ENCODE assay signal across 27 cellular contexts in the genomic region with DNA sequence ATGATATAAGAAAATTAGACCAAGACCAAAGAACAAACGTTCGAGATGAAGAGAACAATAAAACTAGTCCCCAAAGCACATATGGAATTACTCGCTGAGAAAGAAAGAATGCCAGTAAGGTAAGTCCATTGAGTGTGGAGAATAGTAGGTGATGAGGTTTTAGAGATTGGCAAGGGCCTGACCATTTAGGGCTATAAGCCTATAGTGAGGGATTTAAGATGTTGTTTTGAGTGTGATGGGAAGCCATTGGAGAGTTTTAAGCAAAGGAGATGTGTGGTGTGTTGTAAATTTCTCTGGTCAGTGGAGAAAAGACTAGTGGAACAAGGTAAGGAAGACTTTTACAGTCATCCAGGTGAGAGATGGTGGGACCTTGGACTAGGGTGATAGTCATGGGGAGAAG.
"Had no signal": no experiment of that assay in that cellular context is flagged by ENCODE, and none has a peak within 500 bp of the region (broad histone marks: within the 10 kb centered on the region; RNA-seq: fewer than 3 reads in every experiment).

No MANE protein-coding gene starts in this region.

- H3K4me3 ChIP-seq: esophagus squamous epithelium, lung, mucosa of descending colon, neural progenitor cell, smooth muscle cell, suprapubic skin, transverse colon, upper lobe of right lung, uterus had no signal

- H3K27ac ChIP-seq: esophagus squamous epithelium, neural progenitor cell, parathyroid adenoma, suprapubic skin, transverse colon, upper lobe of right lung, uterus had no signal

- H3K9me3 ChIP-seq: esophagus squamous epithelium, mucosa of descending colon, suprapubic skin, transverse colon, upper lobe of right lung, uterus had no signal

- H3K4me2 ChIP-seq: neural progenitor cell, smooth muscle cell had no signal

- H3K4me1 ChIP-seq: esophagus squamous epithelium, neural progenitor cell, suprapubic skin, upper lobe of right lung, uterus had no signal

- H3K27me3 ChIP-seq: esophagus squamous epithelium, neural progenitor cell, suprapubic skin, transverse colon, upper lobe of right lung, uterus had no signal

- ATAC-seq: effector memory CD8-positive, alpha-beta T cell; left lobe of liver; mucosa of descending colon; naive thymus-derived CD4-positive, alpha-beta T cell; sciatic nerve; stimulated activated naive CD8-positive, alpha-beta T cell treated with anti-CD3 and anti-CD28 coated beads, Interleukin-15, amount 100 ng/mL, for 72 hours; upper lobe of right lung had no signal

- DNase-seq: cortex of kidney; effector memory CD8-positive, alpha-beta T cell; erythroblast; esophagus squamous epithelium; hypothalamus; immature natural killer cell; islet precursor cell; mucosa of descending colon; naive thymus-derived CD4-positive, alpha-beta T cell; stimulated activated CD4-positive, alpha-beta T cell treated with anti-CD3 and anti-CD28 coated beads, Interleukin-12 subunit alpha, Interleukin-12 subunit beta, amount 100 ng/mL, for 4 hours; stimulated activated CD4-positive, alpha-beta T cell treated with anti-CD3 and anti-CD28 coated beads, Interleukin-1b, Interleukin-23, amount 100 ng/mL, for 48 hours; stimulated activated CD4-positive, alpha-beta T cell treated with anti-CD3 and anti-CD28 coated beads, Interleukin-4, amount 100 ng/mL, for 1 hour; stimulated activated CD8-positive, alpha-beta memory T cell treated with anti-CD3 and anti-CD28 coated beads, Interleukin-4, amount 100 ng/mL, for 48 hours; stimulated activated naive CD4-positive, alpha-beta T cell; stimulated activated naive CD8-positive, alpha-beta T cell treated with anti-CD3 and anti-CD28 coated beads, Interleukin-15, amount 100 ng/mL, for 72 hours; transverse colon; upper lobe of right lung; uterus had no signal

- H3K36me3 ChIP-seq: neural progenitor cell, uterus had no signal

- H3K9ac ChIP-seq: neural progenitor cell, parathyroid adenoma had no signal

- FAIRE-seq: endometrium, frontal cortex had no signal

- H2AFZ ChIP-seq: neural progenitor cell, parathyroid adenoma had no signal
